Comparison of ENCODE assay signal across 17 cellular contexts in genomic region chr5:144104086-144104485, GRCh38.
DNase-seq lines count a peak whose midpoint lies in the region; ATAC-seq, FAIRE-seq and TF ChIP-seq lines count a peak whose summit lies in the region.
"Had no signal": no experiment of that assay in that cellular context is flagged by ENCODE, and none has a peak within 500 bp of the region (broad histone marks: within the 10 kb centered on the region; RNA-seq: fewer than 3 reads in every experiment).

No MANE protein-coding gene starts in this region.

- no peaks in the 10 kb centered on the region for H3K36me3 ChIP-seq in keratinocyte (ENCODE audit: control insufficient read depth in 2 of 2, extremely low read depth in 1 of 2, insufficient read depth in 2 of 2, low read length in 2 of 2)

- H3K9me1 ChIP-seq in keratinocyte (ENCODE audit: control insufficient read depth, extremely low read depth, insufficient read depth, low read length) = no peaks in the 10 kb centered on the region

- no peaks in the 10 kb centered on the region for H3K9me3 ChIP-seq in keratinocyte (ENCODE audit: control insufficient read depth, low read depth, low read length)

- no peaks in the 10 kb centered on the region for H4K20me1 ChIP-seq in keratinocyte (ENCODE audit: control insufficient read depth, extremely low read depth, insufficient read depth, low read length)

- ATAC-seq in GM19023 (IDR thresholded peaks at IDR 0.05; ENCODE audit: unreplicated experiment) (peak; percentile 66), HG03521 (IDR thresholded peaks at IDR 0.05; ENCODE audit: unreplicated experiment) (peak; percentile 63), HG03025 (IDR thresholded peaks at IDR 0.05; ENCODE audit: low FRiP score, unreplicated experiment) (no peak)
- ATAC-seq: CD8-positive, alpha-beta T cell; SK-N-SH treated with all-trans-retinoic acid at 6 μM for 48 hours had no signal

- H3K27ac ChIP-seq in keratinocyte (ENCODE audit: control insufficient read depth, insufficient read depth, low read length) = no peak overlapping the region

- TF ChIP-seq CTCF in GM12865 (IDR thresholded peaks at IDR 0.05; ENCODE audit: insufficient read depth, low read depth, low read length, missing control alignments) = no peak
- no peak for TF ChIP-seq CTCF in keratinocyte (optimal IDR thresholded peaks at IDR 0.05 in 1 of 3, IDR thresholded peaks at IDR 0.05 in 1 of 3, conservative IDR thresholded peaks at IDR 0.05 in 1 of 3; ENCODE audit: extremely low read depth in 1 of 3, insufficient read depth in 2 of 3, low read length in 3 of 3)

- H3K4me1 ChIP-seq in keratinocyte (ENCODE audit: control insufficient read depth, extremely low read depth, insufficient read depth, low read length) = no peaks in the 10 kb centered on the region

- H2AFZ ChIP-seq in keratinocyte (ENCODE audit: control insufficient read depth, low read length) = no peak overlapping the region

- no peak overlapping the region for H3K4me3 ChIP-seq in GM12865 (ENCODE audit: low read depth, low read length)
- H3K4me3 ChIP-seq in keratinocyte (ENCODE audit: control insufficient read depth in 2 of 3, extremely low read depth in 1 of 3, insufficient read depth in 2 of 3, low read depth in 1 of 3, low read length in 3 of 3) = no peak overlapping the region

- peak; percentile 23 for FAIRE-seq in keratinocyte (lab: Jason Lieb, UNC)
- FAIRE-seq: H1 had no signal

- H3K9ac ChIP-seq in keratinocyte (ENCODE audit: control insufficient read depth, extremely low read depth, insufficient read depth, low read length) = no peak overlapping the region

- no peaks in the 10 kb centered on the region for H3K27me3 ChIP-seq in keratinocyte (ENCODE audit: control insufficient read depth, extremely low read depth, insufficient read depth, low read length)

- no peak overlapping the region for H3K4me2 ChIP-seq in keratinocyte (ENCODE audit: control insufficient read depth, extremely low read depth, insufficient read depth, low read depth, low read length)

- dilution Hi-C loops in keratinocyte (cut with MboI; ENCODE audit: extremely low pct_ligation_motif_present, low sequenced_read_pairs) = no loop called here

- no peaks in the 10 kb centered on the region for H3K79me2 ChIP-seq in keratinocyte (ENCODE audit: control insufficient read depth, insufficient read depth, low read length)

- DNase-seq in GM12865 (ENCODE audit: low read depth) = peak; percentile 27
- DNase-seq in keratinocyte (ENCODE audit: low read depth, low spot score) = no peak
- DNase-seq in NOMO-1 treated with DMSO at 0.1 percent for 48 hours (lab: John Stamatoyannopoulos, UW; ENCODE audit: unreplicated experiment) = no peak
- DNase-seq in ecto neural progenitor cell (ENCODE audit: low spot score) = no peak
- DNase-seq: AML-193; C1 segment of cervical spinal cord; CD8-positive, alpha-beta T cell; DMS153; Kasumi-1; NCI-H1417; NCI-H1694 treated with DMSO at 0.1 percent for 48 hours; NCI-H510A had no signal
